14 cellular contexts compared by ENCODE assay signal in genomic region chr2:181585732-181586131, GRCh38.
DNase-seq lines count a peak whose midpoint lies in the region; TF ChIP-seq lines count a peak whose summit lies in the region.
"Had no signal": no experiment of that assay in that cellular context is flagged by ENCODE, and none has a peak within 500 bp of the region (broad histone marks: within the 10 kb centered on the region; RNA-seq: fewer than 3 reads in every experiment).

No MANE protein-coding gene starts in this region.

- no peaks in the 10 kb centered on the region for H3K27me3 ChIP-seq in SJCRH30
- H3K27me3 ChIP-seq in right atrium auricular region, result no peaks in the 10 kb centered on the region
- H3K27me3 ChIP-seq in esophagus muscularis mucosa, result peaks cover 0 to 3% (median 0%) of the 10 kb centered on the region in 4 donors

- 63% methylated on average over 3 of the region's 3 CpGs for WGBS in esophagus muscularis mucosa

- intact Hi-C loops in esophagus muscularis mucosa (cut with DNase I), result no loop called here

- H3K4me3 ChIP-seq in SJCRH30 (no peak overlapping the region), right atrium auricular region (no peak overlapping the region), esophagus muscularis mucosa (no peak overlapping the region)
- H3K4me3 ChIP-seq: cardiac muscle cell had no signal

- H3K4me1 ChIP-seq in SJCRH30 (peaks cover 17% of the 10 kb centered on the region), right atrium auricular region (no peaks in the 10 kb centered on the region), esophagus muscularis mucosa (no peaks in the 10 kb centered on the region)

- H3K36me3 ChIP-seq in SJCRH30, result no peaks in the 10 kb centered on the region
- H3K36me3 ChIP-seq in right atrium auricular region, result no peaks in the 10 kb centered on the region
- H3K36me3 ChIP-seq in esophagus muscularis mucosa, result no peaks in the 10 kb centered on the region
- H3K36me3 ChIP-seq: cardiac muscle cell had no signal

- TF ChIP-seq EP300 in esophagus muscularis mucosa (IDR thresholded peaks at IDR 0.05), result no peak

- H3K9me3 ChIP-seq in SJCRH30 (replicated peaks) (no peaks in the 10 kb centered on the region), right atrium auricular region (no peaks in the 10 kb centered on the region), esophagus muscularis mucosa (no peaks in the 10 kb centered on the region)

- TF ChIP-seq CTCF in right atrium auricular region (IDR thresholded peaks at IDR 0.05) (no peak), esophagus muscularis mucosa (IDR thresholded peaks at IDR 0.05) (no peak)

- DNase-seq in NCI-H1092 treated with DMSO at 0.1 percent for 48 hours (lab: John Stamatoyannopoulos, UW), result peak; percentile 11
- no peak for DNase-seq in NCI-H1092 (lab: John Stamatoyannopoulos, UW)
- peak; percentile 38 for DNase-seq in NCI-H146 treated with DMSO at 0.1 percent for 48 hours (lab: John Stamatoyannopoulos, UW; ENCODE audit: unreplicated experiment)
- peak; percentile 6 to 49 for DNase-seq in SJCRH30
- peak; percentile 10 for DNase-seq in renal cortical epithelial cell (ENCODE audit: low read depth)
- no peak for DNase-seq in right atrium auricular region (ENCODE audit: low spot score)
- no peak for DNase-seq in esophagus muscularis mucosa (ENCODE audit: extremely low spot score)
- no peak for DNase-seq in cortex of kidney (lab: John Stamatoyannopoulos, UW)
- DNase-seq: erythroblast; GOT3; SIG-M5; stimulated activated naive CD4-positive, alpha-beta T cell treated with Interleukin-2 at 50 U/mL for 16 hours; trophoblast cell had no signal

- TF ChIP-seq POLR2A in esophagus muscularis mucosa (IDR thresholded peaks at IDR 0.05; ENCODE audit: low read depth), result no peak

- H3K27ac ChIP-seq in SJCRH30 (peak overlapping the region; percentile 51), right atrium auricular region (no peak overlapping the region), esophagus muscularis mucosa (replicated peaks in 1 of 4) (no peak overlapping the region)
- H3K27ac ChIP-seq: cardiac muscle cell had no signal

Comparison
In these comparisons a context has a peak if more than half of its experiments do, and no peak if none do; other contexts are left out.
1. DNase-seq: peak in NCI-H1092 treated with DMSO at 0.1 percent for 48 hours (single experiment), NCI-H146 treated with DMSO at 0.1 percent for 48 hours (single experiment), SJCRH30 (2 of 2) and renal cortical epithelial cell (single experiment); none in NCI-H1092 (single experiment), right atrium auricular region (single experiment), esophagus muscularis mucosa (single experiment) and cortex of kidney (single experiment).